In the genomic region with DNA sequence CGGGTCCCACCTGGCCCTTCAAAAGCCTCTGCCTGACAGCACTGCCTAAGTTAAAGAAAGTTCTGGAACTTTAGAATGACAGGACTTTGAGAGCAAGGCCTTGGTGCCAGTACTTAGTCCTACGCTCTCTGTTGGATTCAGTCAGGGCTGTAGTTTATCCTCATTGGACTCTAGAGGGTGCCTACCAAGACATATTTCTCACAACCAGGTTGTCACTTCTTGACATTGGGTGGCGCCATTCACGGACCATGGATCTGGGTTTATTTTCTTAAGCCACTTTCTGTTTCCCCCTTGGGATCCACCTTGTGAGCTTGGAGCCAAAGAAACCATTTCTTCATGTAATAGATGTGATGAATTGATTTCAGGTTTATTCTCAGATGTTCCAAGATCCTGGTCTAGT, we compare ENCODE assay signal across 20 cellular contexts.
"Had no signal": no experiment of that assay in that cellular context is flagged by ENCODE, and none has a peak within 500 bp of the region (broad histone marks: within the 10 kb centered on the region; RNA-seq: fewer than 3 reads in every experiment).

No MANE protein-coding gene starts in this region.

- H3K9me3 ChIP-seq: lower lobe of right lung, neutrophil, testis, upper lobe of left lung had no signal

- ATAC-seq: activated CD8-positive, alpha-beta memory T cell treated with anti-CD3 and anti-CD28 coated beads, Interleukin-2, amount 10 ng/mL, durations not matched to agents 7 days and 5 days; lower lobe of right lung; natural killer cell; sciatic nerve; stimulated activated memory B cell treated with anti-CD40 and anti-IgM and Interleukin-4, amounts not matched to agents 10 μg/mL and 1 μg/mL and 100 μg/mL, for 72 hours had no signal

- H3K36me3 ChIP-seq: lower lobe of right lung, neutrophil, upper lobe of left lung had no signal

- H3K27me3 ChIP-seq: neutrophil, testis, upper lobe of left lung had no signal

- H3K4me1 ChIP-seq: lower lobe of right lung, testis, upper lobe of left lung had no signal

- H3K4me3 ChIP-seq: dorsolateral prefrontal cortex, lower lobe of right lung, testis, upper lobe of left lung had no signal

- H3K27ac ChIP-seq: dorsolateral prefrontal cortex, lower lobe of right lung, neutrophil, testis, upper lobe of left lung had no signal

- DNase-seq: activated B cell treated with CpG ODN at 0.5 μM for 24 hours; activated CD4-positive, alpha-beta memory T cell treated with anti-CD3 and anti-CD28 coated beads, Interleukin-2, amount 10 ng/mL, durations not matched to agents 7 days and 5 days; activated CD4-positive, alpha-beta T cell treated with anti-CD3 and anti-CD28 coated beads for 48 hours; activated CD8-positive, alpha-beta memory T cell treated with anti-CD3 and anti-CD28 coated beads, Interleukin-2, amount 10 ng/mL, durations not matched to agents 7 days and 5 days; activated naive CD4-positive, alpha-beta T cell treated with anti-CD3 and anti-CD28 coated beads for 36 hours; activated T-cell treated with anti-CD3 and anti-CD28 coated beads, Interleukin-2, amount 50 U/mL, for 24 hours; central memory CD4-positive, alpha-beta T cell; dorsolateral prefrontal cortex; foreskin melanocyte; glutamatergic neuron; hypothalamus; lower lobe of right lung; natural killer cell; stimulated activated CD4-positive, alpha-beta T cell treated with anti-CD3 and anti-CD28 coated beads, Interleukin-4, amount 100 ng/mL, for 4 hours; T-helper 2 cell; testis had no signal
